ENCODE assay signal across 19 cellular contexts in the genomic region with DNA sequence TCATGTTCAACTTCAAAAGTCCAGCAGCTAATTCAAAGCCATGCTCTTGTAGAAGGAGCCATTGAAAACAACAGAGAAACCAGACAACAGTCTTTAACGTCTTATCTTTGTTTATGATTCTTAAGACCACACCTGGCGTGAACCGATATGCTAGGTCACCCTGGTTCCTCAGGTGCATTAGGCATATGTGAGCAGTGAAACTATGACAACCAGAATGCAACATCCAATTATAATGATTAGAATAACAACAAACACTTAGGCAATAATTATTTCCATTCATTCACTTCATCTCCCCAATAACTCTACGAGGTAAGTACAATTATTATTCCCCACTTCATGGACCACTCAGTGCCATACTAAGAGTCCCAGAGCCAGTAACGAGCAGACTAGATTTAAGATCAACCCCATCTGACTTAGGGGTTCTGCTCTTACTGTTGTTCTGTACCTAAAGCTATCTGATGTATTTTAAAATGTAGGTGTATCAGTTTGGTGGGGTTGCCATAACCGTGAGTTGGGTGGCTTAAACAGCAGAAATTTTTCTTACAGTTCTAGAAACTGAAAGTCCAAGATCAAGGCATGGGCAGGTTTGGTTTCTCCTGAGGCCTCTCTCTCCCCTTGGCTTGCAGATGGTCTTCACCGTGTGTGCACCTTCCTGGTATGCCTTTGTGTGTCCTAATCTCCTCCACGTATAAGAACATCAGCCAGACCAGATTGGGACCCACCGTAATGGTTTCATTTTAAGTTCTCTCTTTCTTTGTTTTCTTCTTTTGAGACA.
A peak's percentile ranks its signal among the peaks of the same experiment; 100 is the strongest.
DNase-seq lines count a peak whose midpoint lies in the region; ATAC-seq and TF ChIP-seq lines count a peak whose summit lies in the region.
"Had no signal": no experiment of that assay in that cellular context is flagged by ENCODE, and none has a peak within 500 bp of the region (broad histone marks: within the 10 kb centered on the region; RNA-seq: fewer than 3 reads in every experiment).

No MANE protein-coding gene starts in this region.

- peaks cover 64% of the 10 kb centered on the region for H3K36me3 Mint-ChIP-seq in activated CD4-positive, alpha-beta T cell treated with anti-CD3 and anti-CD28 coated beads, Interleukin-2, amount 10 ng/mL, durations not matched to agents 24 days and 14 days (ENCODE audit: low read depth)
- H3K36me3 Mint-ChIP-seq in activated CD8-positive, alpha-beta T cell treated with anti-CD3 and anti-CD28 coated beads for 36 hours (ENCODE audit: low read depth) = peaks cover 30% of the 10 kb centered on the region
- peaks cover 6 to 67% (median 58%) of the 10 kb centered on the region in 5 donors for H3K36me3 Mint-ChIP-seq in naive thymus-derived CD4-positive, alpha-beta T cell
- H3K36me3 Mint-ChIP-seq in stimulated activated effector memory CD8-positive, alpha-beta T cell treated with anti-CD3 and anti-CD28 coated beads, Interleukin-12 subunit alpha, Interleukin-12 subunit beta, amount 100 ng/mL, for 72 hours = no peaks in the 10 kb centered on the region

- H3K9me3 ChIP-seq in KOPT-K1 (ENCODE audit: insufficient read depth, low read length, poor library complexity, severe bottlenecking) = peaks cover 18% of the 10 kb centered on the region
- peaks cover 0 to 8% (median 0%) of the 10 kb centered on the region in 3 experiments for H3K9me3 ChIP-seq in naive thymus-derived CD4-positive, alpha-beta T cell (ENCODE audit: control insufficient read depth in 2 of 3, low read length in 3 of 3)
- H3K9me3 ChIP-seq: heart left ventricle, left ventricle myocardium inferior, suprapubic skin had no signal

- intact Hi-C loops in activated CD4-positive, alpha-beta T cell treated with anti-CD3 and anti-CD28 coated beads, Interleukin-2, amount 10 ng/mL, durations not matched to agents 24 days and 14 days (cut with micrococcal nuclease) = loop anchor here (1.0 to 2.0 kb wide), 4 partner anchors 17 to 68 kb away; no protein-coding TSS in a partner anchor
- intact Hi-C loops in activated CD8-positive, alpha-beta T cell treated with anti-CD3 and anti-CD28 coated beads for 36 hours (cut with micrococcal nuclease) = no loop called here
- intact Hi-C loops in naive thymus-derived CD4-positive, alpha-beta T cell (cut with micrococcal nuclease) = loop anchor here (1.0 to 2.0 kb wide), 7 partner anchors 8 to 37 kb away; no protein-coding TSS in a partner anchor

- TF ChIP-seq CTCF in activated CD8-positive, alpha-beta T cell treated with anti-CD3 and anti-CD28 coated beads for 36 hours (IDR thresholded peaks at IDR 0.05) = no peak

- H3K27ac ChIP-seq in KOPT-K1 (ENCODE audit: low read depth, low read length, poor library complexity, severe bottlenecking) = peak overlapping the region; percentile 98
- H3K27ac ChIP-seq in naive thymus-derived CD4-positive, alpha-beta T cell (ENCODE audit: low read depth, low read length) = peak overlapping the region; percentile 79
- H3K27ac ChIP-seq: C4-2B, heart left ventricle, left ventricle myocardium inferior, suprapubic skin had no signal

- H3K27me3 ChIP-seq in naive thymus-derived CD4-positive, alpha-beta T cell (ENCODE audit: control insufficient read depth in 2 of 2, insufficient read depth in 2 of 2, low read length in 2 of 2) = no peaks in the 10 kb centered on the region
- H3K27me3 ChIP-seq: heart left ventricle, suprapubic skin had no signal

- ATAC-seq in activated CD8-positive, alpha-beta T cell treated with anti-CD3 and anti-CD28 coated beads for 36 hours = peak; percentile 17
- peak; percentile 18 for ATAC-seq in naive thymus-derived CD4-positive, alpha-beta T cell
- no peak for ATAC-seq in HG02840 (IDR thresholded peaks at IDR 0.05; ENCODE audit: low FRiP score, unreplicated experiment)
- no peak for ATAC-seq in stimulated activated effector memory CD8-positive, alpha-beta T cell treated with anti-CD3 and anti-CD28 coated beads, Interleukin-12 subunit alpha, Interleukin-12 subunit beta, amount 100 ng/mL, for 72 hours
- ATAC-seq: GM12878, heart left ventricle had no signal

- H3K36me3 ChIP-seq in KOPT-K1 (ENCODE audit: insufficient read depth, low read length) = peaks cover 36% of the 10 kb centered on the region
- peaks cover 0 to 5% (median 0%) of the 10 kb centered on the region in 3 experiments for H3K36me3 ChIP-seq in naive thymus-derived CD4-positive, alpha-beta T cell (ENCODE audit: control insufficient read depth in 2 of 3, insufficient read depth in 3 of 3, low read length in 3 of 3)
- H3K36me3 ChIP-seq: heart left ventricle, left ventricle myocardium inferior, suprapubic skin had no signal

- H3K4me1 Mint-ChIP-seq in activated CD4-positive, alpha-beta T cell treated with anti-CD3 and anti-CD28 coated beads, Interleukin-2, amount 10 ng/mL, durations not matched to agents 24 days and 14 days = peaks cover 65% of the 10 kb centered on the region
- peaks cover 33% of the 10 kb centered on the region for H3K4me1 Mint-ChIP-seq in activated CD8-positive, alpha-beta T cell treated with anti-CD3 and anti-CD28 coated beads for 36 hours (ENCODE audit: low read depth)
- peaks cover 27 to 96% (median 90%) of the 10 kb centered on the region in 7 donors for H3K4me1 Mint-ChIP-seq in naive thymus-derived CD4-positive, alpha-beta T cell
- no peaks in the 10 kb centered on the region for H3K4me1 Mint-ChIP-seq in stimulated activated effector memory CD8-positive, alpha-beta T cell treated with anti-CD3 and anti-CD28 coated beads, Interleukin-12 subunit alpha, Interleukin-12 subunit beta, amount 100 ng/mL, for 72 hours
- H3K4me1 Mint-ChIP-seq: H9 had no signal

- H3K4me3 Mint-ChIP-seq in activated CD4-positive, alpha-beta T cell treated with anti-CD3 and anti-CD28 coated beads, Interleukin-2, amount 10 ng/mL, durations not matched to agents 24 days and 14 days = peak overlapping the region; percentile 80
- peak overlapping the region; percentile 34 for H3K4me3 Mint-ChIP-seq in activated CD8-positive, alpha-beta T cell treated with anti-CD3 and anti-CD28 coated beads for 36 hours
- peak overlapping the region; percentile 68 to 86 (median 77) for H3K4me3 Mint-ChIP-seq in naive thymus-derived CD4-positive, alpha-beta T cell
- H3K4me3 Mint-ChIP-seq in stimulated activated effector memory CD8-positive, alpha-beta T cell treated with anti-CD3 and anti-CD28 coated beads, Interleukin-12 subunit alpha, Interleukin-12 subunit beta, amount 100 ng/mL, for 72 hours = no peak overlapping the region
- H3K4me3 Mint-ChIP-seq: H9 had no signal

- peaks cover 22% of the 10 kb centered on the region for H3K9me3 Mint-ChIP-seq in activated CD4-positive, alpha-beta T cell treated with anti-CD3 and anti-CD28 coated beads, Interleukin-2, amount 10 ng/mL, durations not matched to agents 24 days and 14 days
- peaks cover 29% of the 10 kb centered on the region for H3K9me3 Mint-ChIP-seq in activated CD8-positive, alpha-beta T cell treated with anti-CD3 and anti-CD28 coated beads for 36 hours
- peaks cover 0 to 31% (median 8%) of the 10 kb centered on the region in 11 donors for H3K9me3 Mint-ChIP-seq in naive thymus-derived CD4-positive, alpha-beta T cell
- H3K9me3 Mint-ChIP-seq in stimulated activated effector memory CD8-positive, alpha-beta T cell treated with anti-CD3 and anti-CD28 coated beads, Interleukin-12 subunit alpha, Interleukin-12 subunit beta, amount 100 ng/mL, for 72 hours = peaks cover 2% of the 10 kb centered on the region

- POLR2A ChIA-PET in activated CD8-positive, alpha-beta T cell treated with anti-CD3 and anti-CD28 coated beads for 36 hours (lab: Charles Lee) = interaction anchor here (0.7 to 1.6 kb wide), 3 partner anchors 17 to 37 kb away, joined by 3 to 7 read pairs (median 4); no protein-coding TSS in a partner anchor
- POLR2A ChIA-PET in naive thymus-derived CD4-positive, alpha-beta T cell (lab: Charles Lee) = interaction anchor here (0.6 to 3.3 kb wide), 12 partner anchors 9 to 60 kb away, joined by 3 to 25 read pairs (median 5); no protein-coding TSS in a partner anchor

- H3K4me3 ChIP-seq in naive thymus-derived CD4-positive, alpha-beta T cell (ENCODE audit: low read length) = peak overlapping the region; percentile 21
- H3K4me3 ChIP-seq: GM12878, heart left ventricle, left ventricle myocardium inferior, smooth muscle cell, suprapubic skin had no signal

- no peaks in the 10 kb centered on the region for H3K27me3 Mint-ChIP-seq in activated CD4-positive, alpha-beta T cell treated with anti-CD3 and anti-CD28 coated beads, Interleukin-2, amount 10 ng/mL, durations not matched to agents 24 days and 14 days
- H3K27me3 Mint-ChIP-seq in activated CD8-positive, alpha-beta T cell treated with anti-CD3 and anti-CD28 coated beads for 36 hours = no peaks in the 10 kb centered on the region
- H3K27me3 Mint-ChIP-seq in naive thymus-derived CD4-positive, alpha-beta T cell = no peaks in the 10 kb centered on the region

- peaks cover 6 to 63% of the 10 kb centered on the region in 2 donors for H3K4me1 ChIP-seq in naive thymus-derived CD4-positive, alpha-beta T cell (ENCODE audit: control insufficient read depth in 2 of 2, insufficient read depth in 2 of 2, low read length in 2 of 2)
- H3K4me1 ChIP-seq: heart left ventricle, left ventricle myocardium inferior, suprapubic skin had no signal

- CTCF ChIA-PET in activated CD8-positive, alpha-beta T cell treated with anti-CD3 and anti-CD28 coated beads for 36 hours (lab: Charles Lee) = interaction anchor here (1.4 kb wide), 1 partner anchor 9 kb away, joined by 5 read pairs; no protein-coding TSS in a partner anchor
- CTCF ChIA-PET in naive thymus-derived CD4-positive, alpha-beta T cell (lab: Charles Lee) = interaction anchor here (1.4 kb wide), 1 partner anchor 38 kb away, joined by 4 read pairs; no protein-coding TSS in a partner anchor

- peak overlapping the region; percentile 91 for H3K27ac Mint-ChIP-seq in activated CD4-positive, alpha-beta T cell treated with anti-CD3 and anti-CD28 coated beads, Interleukin-2, amount 10 ng/mL, durations not matched to agents 24 days and 14 days
- H3K27ac Mint-ChIP-seq in activated CD8-positive, alpha-beta T cell treated with anti-CD3 and anti-CD28 coated beads for 36 hours = peak overlapping the region; percentile 90
- H3K27ac Mint-ChIP-seq in naive thymus-derived CD4-positive, alpha-beta T cell = peak overlapping the region; percentile 94 to 99 (median 97)
- H3K27ac Mint-ChIP-seq in stimulated activated effector memory CD8-positive, alpha-beta T cell treated with anti-CD3 and anti-CD28 coated beads, Interleukin-12 subunit alpha, Interleukin-12 subunit beta, amount 100 ng/mL, for 72 hours = no peak overlapping the region
- H3K27ac Mint-ChIP-seq: H9 had no signal

- peak; percentile 79 for DNase-seq in activated CD4-positive, alpha-beta T cell treated with anti-CD3 and anti-CD28 coated beads, Interleukin-2, amount 10 ng/mL, durations not matched to agents 24 days and 14 days
- no peak for DNase-seq in activated CD4-positive, alpha-beta T cell treated with anti-CD3 and anti-CD28 coated beads, Interleukin-2, amount 50 U/mL, for 48 hours
- peak; percentile 29 for DNase-seq in activated CD8-positive, alpha-beta T cell treated with anti-CD3 and anti-CD28 coated beads for 36 hours
- DNase-seq in naive thymus-derived CD4-positive, alpha-beta T cell = peak in 1 of 9 donors; percentile 20
- DNase-seq in H4 (ENCODE audit: low spot score) = no peak
- no peak for DNase-seq in stimulated activated effector memory CD8-positive, alpha-beta T cell treated with anti-CD3 and anti-CD28 coated beads, Interleukin-12 subunit alpha, Interleukin-12 subunit beta, amount 100 ng/mL, for 72 hours (ENCODE audit: low spot score in 2 of 2)
- DNase-seq: activated gamma-delta T cell, DMS153, H9, heart left ventricle, left ventricle myocardium inferior, NCI-H187, NCI-H446 had no signal

Comparison
In these comparisons a context has a peak if more than half of its experiments do, and no peak if none do; other contexts are left out.
1. DNase-seq: peak in activated CD4-positive, alpha-beta T cell treated with anti-CD3 and anti-CD28 coated beads, Interleukin-2, amount 10 ng/mL, durations not matched to agents 24 days and 14 days (single experiment) and activated CD8-positive, alpha-beta T cell treated with anti-CD3 and anti-CD28 coated beads for 36 hours (single experiment); none in activated CD4-positive, alpha-beta T cell treated with anti-CD3 and anti-CD28 coated beads, Interleukin-2, amount 50 U/mL, for 48 hours (0 of 2), H4 (single experiment) and stimulated activated effector memory CD8-positive, alpha-beta T cell treated with anti-CD3 and anti-CD28 coated beads, Interleukin-12 subunit alpha, Interleukin-12 subunit beta, amount 100 ng/mL, for 72 hours (0 of 2).
2. ATAC-seq: peak in activated CD8-positive, alpha-beta T cell treated with anti-CD3 and anti-CD28 coated beads for 36 hours (single experiment) and naive thymus-derived CD4-positive, alpha-beta T cell (single experiment); none in HG02840 (single experiment) and stimulated activated effector memory CD8-positive, alpha-beta T cell treated with anti-CD3 and anti-CD28 coated beads, Interleukin-12 subunit alpha, Interleukin-12 subunit beta, amount 100 ng/mL, for 72 hours (single experiment).